In the genomic region with DNA sequence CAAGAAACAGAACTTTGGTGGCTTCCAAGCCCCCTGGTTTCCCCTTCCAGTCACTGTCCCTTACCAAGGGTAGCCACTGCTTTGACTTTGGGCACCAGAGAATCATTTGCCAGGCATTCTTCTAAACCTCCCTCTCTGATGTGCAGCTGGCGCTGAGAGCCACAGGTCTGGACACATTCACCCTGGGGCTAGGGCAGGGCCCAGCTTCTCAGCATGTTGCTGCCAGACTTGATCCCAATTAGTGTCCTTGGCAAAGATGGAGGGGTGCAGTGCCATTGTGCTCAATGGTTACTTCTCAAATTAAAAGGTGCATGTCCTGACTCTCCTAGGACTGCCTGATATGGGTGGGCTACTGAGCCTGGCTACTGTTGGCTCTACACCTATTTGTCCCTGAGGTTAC, we compare ENCODE assay signal across 13 cellular contexts. TPM values are rescaled to one million over a fixed set of nuclear protein-coding genes. Genes with fewer than 3 reads are reported as not detected.
A peak's percentile ranks its signal among the peaks of the same experiment; 100 is the strongest.
DNase-seq lines count a peak whose midpoint lies in the region; ATAC-seq and TF ChIP-seq lines count a peak whose summit lies in the region.
"Had no signal": no experiment of that assay in that cellular context is flagged by ENCODE, and none has a peak within 500 bp of the region (broad histone marks: within the 10 kb centered on the region; RNA-seq: fewer than 3 reads in every experiment).

No MANE protein-coding gene starts in this region.

- no peaks in the 10 kb centered on the region for H3K36me3 Mint-ChIP-seq in naive thymus-derived CD8-positive, alpha-beta T cell

- TF ChIP-seq CTCF in 22Rv1 (IDR thresholded peaks at IDR 0.05), result no peak
- no peak for TF ChIP-seq CTCF in HL-60 (IDR thresholded peaks at IDR 0.05; ENCODE audit: insufficient read depth, low read length)
- no peak for TF ChIP-seq CTCF in breast epithelium (IDR thresholded peaks at IDR 0.05)

- no peaks in the 10 kb centered on the region for H3K27me3 Mint-ChIP-seq in naive thymus-derived CD8-positive, alpha-beta T cell

- peaks cover 23 to 26% of the 10 kb centered on the region in 2 donors for H3K4me1 ChIP-seq in breast epithelium

- no peak for TF ChIP-seq POLR2A in breast epithelium (IDR thresholded peaks at IDR 0.05)

- no peak overlapping the region for H3K4me3 ChIP-seq in HL-60 (replicated peaks; ENCODE audit: insufficient read depth, low read length)
- peak overlapping the region in 2 of 3 donors; percentile 36 to 64 for H3K4me3 ChIP-seq in breast epithelium
- H3K4me3 ChIP-seq: BLaER1 treated with 17β-estradiol and CSF1 and Interleukin-3, amounts not matched to agents 10 nM and 100 nM had no signal

- H3K9me3 Mint-ChIP-seq in naive thymus-derived CD8-positive, alpha-beta T cell, result no peaks in the 10 kb centered on the region
- H3K9me3 Mint-ChIP-seq: central memory CD8-positive, alpha-beta T cell had no signal

- no peaks in the 10 kb centered on the region for H3K36me3 ChIP-seq in breast epithelium
- H3K36me3 ChIP-seq: BLaER1 treated with 17β-estradiol and CSF1 and Interleukin-3, amounts not matched to agents 10 nM and 100 nM had no signal

- intact Hi-C loops in breast epithelium (cut with DNase I; ENCODE audit: low total_unique reads), result no loop called here

- POLR2A ChIA-PET in naive thymus-derived CD8-positive, alpha-beta T cell (lab: Charles Lee), result interaction anchor here (0.7 kb wide), 1 partner anchor 126 kb away, joined by 4 read pairs; no protein-coding TSS in a partner anchor

- no peak for ATAC-seq in naive thymus-derived CD8-positive, alpha-beta T cell
- ATAC-seq in GM21367 (IDR thresholded peaks at IDR 0.05; ENCODE audit: unreplicated experiment), result no peak
- ATAC-seq in HG03175 (IDR thresholded peaks at IDR 0.05; ENCODE audit: unreplicated experiment), result no peak

- DNase-seq in HL-60 (ENCODE audit: low read depth in 1 of 2, low spot score in 1 of 2) (no peak), breast epithelium (ENCODE audit: low spot score in 2 of 2) (peak in 1 of 2 donors; percentile 90), kidney glomerular epithelial cell (lab: John Stamatoyannopoulos, UW) (no peak)
- DNase-seq in naive thymus-derived CD8-positive, alpha-beta T cell, result peak in 1 of 10 donors; percentile 31
- no peak for DNase-seq in central memory CD4-positive, alpha-beta T cell
- DNase-seq: NCI-H524 had no signal

- H3K9me3 ChIP-seq in breast epithelium, result no peaks in the 10 kb centered on the region
- H3K9me3 ChIP-seq: BLaER1 treated with 17β-estradiol and CSF1 and Interleukin-3, amounts not matched to agents 10 nM and 100 nM had no signal

- peak overlapping the region in 8 of 10 donors; percentile 18 to 86 (median 58) for H3K27ac Mint-ChIP-seq in naive thymus-derived CD8-positive, alpha-beta T cell

- peak overlapping the region; percentile 80 for H3K27ac ChIP-seq in 22Rv1
- peak overlapping the region; percentile 74 for H3K27ac ChIP-seq in HL-60 (replicated peaks)
- H3K27ac ChIP-seq in breast epithelium, result peak overlapping the region; percentile 99 to 100
- H3K27ac ChIP-seq: BLaER1 treated with 17β-estradiol and CSF1 and Interleukin-3, amounts not matched to agents 10 nM and 100 nM had no signal

- peaks cover 9 to 39% (median 25%) of the 10 kb centered on the region in 4 donors for H3K4me1 Mint-ChIP-seq in naive thymus-derived CD8-positive, alpha-beta T cell
- H3K4me1 Mint-ChIP-seq: central memory CD8-positive, alpha-beta T cell had no signal

- H3K27me3 ChIP-seq in HL-60 (ENCODE audit: insufficient read depth, poor library complexity, severe bottlenecking), result no peaks in the 10 kb centered on the region
- no peaks in the 10 kb centered on the region for H3K27me3 ChIP-seq in breast epithelium
- H3K27me3 ChIP-seq: BLaER1 treated with 17β-estradiol and CSF1 and Interleukin-3, amounts not matched to agents 10 nM and 100 nM had no signal

- peak overlapping the region; percentile 47 to 82 (median 66) for H3K4me3 Mint-ChIP-seq in naive thymus-derived CD8-positive, alpha-beta T cell

RNA-seq across cellular contexts. Expression of a gene that starts 7.6 kb away (rescaled TPM):
- under 1 TPM in 2 of 3 donors, not detected in 1; 0.15 to 0.66 TPM for total RNA-seq in breast epithelium
- total RNA-seq in naive thymus-derived CD8-positive, alpha-beta T cell, result not detected
- polyA plus RNA-seq in naive thymus-derived CD8-positive, alpha-beta T cell, result not detected
- total RNA-seq: fibroblast of lung, SK-MEL-5 had no signal
- polyA plus RNA-seq: fibroblast of lung had no signal

RNA-seq across cellular contexts. Expression of a gene that starts 24.1 kb away (rescaled TPM):
- 1 to 10 TPM; 1.1 to 5.6 (median 2.0) TPM for total RNA-seq in breast epithelium
- not detected for total RNA-seq in naive thymus-derived CD8-positive, alpha-beta T cell
- polyA plus RNA-seq in naive thymus-derived CD8-positive, alpha-beta T cell, result under 1 TPM in 1 of 3 donors, not detected in 2; 0.11 TPM
